Comparison of ENCODE assay signal across 8 cellular contexts in genomic region chr1:154973344-154974085, GRCh38. TPM values are rescaled to one million over a fixed set of nuclear protein-coding genes. Genes with fewer than 3 reads are reported as not detected.
DNase-seq lines count a peak whose midpoint lies in the region; ATAC-seq, FAIRE-seq and TF ChIP-seq lines count a peak whose summit lies in the region.

No MANE protein-coding gene starts in this region.

- DNase-seq in DMS114 treated with DMSO at 0.1 percent for 48 hours (lab: John Stamatoyannopoulos, UW; ENCODE audit: unreplicated experiment) (peak; percentile 96), NCI-H2227 treated with DMSO at 0.1 percent for 48 hours (lab: John Stamatoyannopoulos, UW) (peak; percentile 92), bronchial epithelial cell (ENCODE audit: low read depth) (peak; percentile 97), iPS-NIHi7 (ENCODE audit: extremely low spot score) (peak; percentile 65), small intestine (peak; percentile 100)

- TF ChIP-seq CTCF in WI38 (IDR thresholded peaks at IDR 0.05; ENCODE audit: low read depth, low read length) = no peak
- peak; percentile 27 for TF ChIP-seq CTCF in bronchial epithelial cell (IDR thresholded peaks at IDR 0.05; ENCODE audit: insufficient read depth, low read length, severe bottlenecking)

- H3K36me3 ChIP-seq in bronchial epithelial cell (ENCODE audit: control insufficient read depth, insufficient read depth, low read length) = peaks cover 5% of the 10 kb centered on the region
- peaks cover 0 to 8% of the 10 kb centered on the region in 2 donors for H3K36me3 ChIP-seq in small intestine (ENCODE audit: control insufficient read depth in 2 of 2, insufficient read depth in 2 of 2, low read length in 2 of 2)

- H3K27ac ChIP-seq in small intestine (ENCODE audit: low read depth in 1 of 2, low read length in 1 of 2) = peak overlapping the region; percentile 95 to 98

- FAIRE-seq in bronchial epithelial cell (lab: Jason Lieb, UNC) (peak; percentile 72), small intestine (lab: Jason Lieb, UNC) (no peak)

- H3K4me1 ChIP-seq in small intestine (ENCODE audit: control insufficient read depth in 2 of 2, insufficient read depth in 1 of 2, low read depth in 1 of 2, low read length in 1 of 2) = peaks cover 7 to 18% of the 10 kb centered on the region in 2 donors

- H3K4me3 ChIP-seq in WI38 (ENCODE audit: low read depth, low read length) (peak overlapping the region; percentile 89), bronchial epithelial cell (ENCODE audit: low read depth, low read length) (peak overlapping the region; percentile 59), small intestine (ENCODE audit: low read depth in 1 of 2, low read length in 2 of 2) (peak overlapping the region; percentile 63 to 64)

- 1 to 4% (median 2%) methylated on average over 28 to 35 of the region's 35 CpGs for WGBS in small intestine, 3 donors

- H3K27me3 ChIP-seq in bronchial epithelial cell (ENCODE audit: control insufficient read depth, insufficient read depth, low read length) (no peaks in the 10 kb centered on the region), small intestine (ENCODE audit: control insufficient read depth in 2 of 2, insufficient read depth in 2 of 2, low read length in 2 of 2) (no peaks in the 10 kb centered on the region)

- peak; percentile 20 for ATAC-seq in HG02884 (IDR thresholded peaks at IDR 0.05; ENCODE audit: unreplicated experiment)
- ATAC-seq in GM18511 (IDR thresholded peaks at IDR 0.05; ENCODE audit: unreplicated experiment) = no peak

- no peaks in the 10 kb centered on the region for H3K9me3 ChIP-seq in small intestine (ENCODE audit: control insufficient read depth, low read depth)

RNA-seq across cellular contexts. Expression of gene CKS1B, which starts 1.0 kb away (rescaled TPM):
- 56.3 and 76.9 TPM in 2 replicates for total RNA-seq in bronchial epithelial cell
- polyA plus RNA-seq in small intestine = 100 to 1,000 TPM in 1 of 3 donors, 10 to 100 TPM in 2; 63.7 to 117 (median 81.3) TPM

RNA-seq across cellular contexts. Expression of gene SHC1, which starts 3.0 kb away (rescaled TPM):
- total RNA-seq in bronchial epithelial cell = 216 and 351 TPM in 2 replicates
- 10 to 100 TPM; 59.7 to 84.8 (median 67.8) TPM for polyA plus RNA-seq in small intestine

RNA-seq across cellular contexts. Expression of gene FLAD1, which starts 9.6 kb away (rescaled TPM):
- 40.8 and 49.3 TPM in 2 replicates for total RNA-seq in bronchial epithelial cell
- 10 to 100 TPM; 33.1 to 51.4 (median 35.7) TPM for polyA plus RNA-seq in small intestine

RNA-seq across cellular contexts. Expression of gene PYGO2, which starts 11.9 kb away (rescaled TPM):
- total RNA-seq in bronchial epithelial cell = 7.4 and 20.0 TPM in 2 replicates
- 10 to 100 TPM; 22.1 to 27.5 (median 22.2) TPM for polyA plus RNA-seq in small intestine

RNA-seq across cellular contexts. Expression of gene PBXIP1, which starts 17.6 kb away (rescaled TPM):
- total RNA-seq in bronchial epithelial cell = 23.7 and 28.3 TPM in 2 replicates
- 10 to 100 TPM; 31.9 to 40.7 (median 34.9) TPM for polyA plus RNA-seq in small intestine
